1 cellular context compared by ENCODE assay signal in the genomic region with DNA sequence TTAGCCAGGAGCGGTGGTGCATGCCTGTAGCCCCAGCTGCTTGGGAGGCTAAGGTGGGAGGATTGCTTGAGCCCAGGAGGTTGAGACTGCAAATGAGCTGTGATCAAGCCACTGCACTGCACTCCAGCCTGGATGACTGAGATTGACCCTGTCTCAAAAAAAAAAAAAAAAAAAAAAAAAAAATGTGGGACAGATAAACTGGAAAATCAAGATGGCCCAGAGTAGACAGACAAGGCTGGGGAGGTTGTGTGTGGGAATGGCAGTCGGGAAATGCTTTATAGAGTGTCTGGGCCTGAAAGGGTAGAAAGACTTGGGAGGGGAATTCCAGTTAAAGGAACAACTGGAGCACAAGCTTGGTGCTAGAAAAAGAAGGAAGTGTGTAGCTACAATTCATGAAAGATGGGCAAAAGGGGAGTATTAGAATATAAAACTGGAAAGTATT.
TF ChIP-seq lines count a peak whose summit lies in the region.

No MANE protein-coding gene starts in this region.

TF ChIP-seq in K562, 482 proteins besides CTCF, POLR2A, EP300 and RAD21:
- 0 out of 4 replicates have a peak, but pooled peaks of 1 of the 2 experiments have one; percentile 14 for TF ChIP-seq TBL1XR1 (IDR thresholded peaks at IDR 0.05; ENCODE audit: low read length in 2 of 2)
- TF ChIP-seq ZNF23 (CRISPR knock-in tag; IDR thresholded peaks at IDR 0.05), result no peak
- TF ChIP-seq, protein P1, sequence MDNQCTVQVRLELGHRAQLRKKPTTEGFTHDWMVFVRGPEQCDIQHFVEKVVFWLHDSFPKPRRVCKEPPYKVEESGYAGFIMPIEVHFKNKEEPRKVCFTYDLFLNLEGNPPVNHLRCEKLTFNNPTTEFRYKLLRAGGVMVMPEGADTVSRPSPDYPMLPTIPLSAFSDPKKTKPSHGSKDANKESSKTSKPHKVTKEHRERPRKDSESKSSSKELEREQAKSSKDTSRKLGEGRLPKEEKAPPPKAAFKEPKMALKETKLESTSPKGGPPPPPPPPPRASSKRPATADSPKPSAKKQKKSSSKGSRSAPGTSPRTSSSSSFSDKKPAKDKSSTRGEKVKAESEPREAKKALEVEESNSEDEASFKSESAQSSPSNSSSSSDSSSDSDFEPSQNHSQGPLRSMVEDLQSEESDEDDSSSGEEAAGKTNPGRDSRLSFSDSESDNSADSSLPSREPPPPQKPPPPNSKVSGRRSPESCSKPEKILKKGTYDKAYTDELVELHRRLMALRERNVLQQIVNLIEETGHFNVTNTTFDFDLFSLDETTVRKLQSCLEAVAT (IDR thresholded peaks at IDR 0.05), result peak; percentile 10 to 55; a peak in 2 of 4 replicates
- TF ChIP-seq TAL1 (IDR thresholded peaks at IDR 0.05), result no peak
- TF ChIP-seq SIN3A (IDR thresholded peaks at IDR 0.05; ENCODE audit: borderline replicate concordance in 2 of 2, control insufficient read depth in 1 of 2, low read depth in 2 of 2, low read length in 2 of 2), result 0 out of 4 replicates have a peak, but pooled peaks of 1 of the 2 experiments have one; percentile 14
- TF ChIP-seq PTTG1 (tag; IDR thresholded peaks at IDR 0.05; ENCODE audit: low read depth), result no peak
- no peak for TF ChIP-seq KDM2B (CRISPR knock-in tag; IDR thresholded peaks at IDR 0.05)
- TF ChIP-seq ZNF384 (IDR thresholded peaks at IDR 0.05; ENCODE audit: low read depth, low read length), result peak; percentile 64
- no peak for TF ChIP-seq CC2D1A (IDR thresholded peaks at IDR 0.05)
- TF ChIP-seq, protein P2, sequence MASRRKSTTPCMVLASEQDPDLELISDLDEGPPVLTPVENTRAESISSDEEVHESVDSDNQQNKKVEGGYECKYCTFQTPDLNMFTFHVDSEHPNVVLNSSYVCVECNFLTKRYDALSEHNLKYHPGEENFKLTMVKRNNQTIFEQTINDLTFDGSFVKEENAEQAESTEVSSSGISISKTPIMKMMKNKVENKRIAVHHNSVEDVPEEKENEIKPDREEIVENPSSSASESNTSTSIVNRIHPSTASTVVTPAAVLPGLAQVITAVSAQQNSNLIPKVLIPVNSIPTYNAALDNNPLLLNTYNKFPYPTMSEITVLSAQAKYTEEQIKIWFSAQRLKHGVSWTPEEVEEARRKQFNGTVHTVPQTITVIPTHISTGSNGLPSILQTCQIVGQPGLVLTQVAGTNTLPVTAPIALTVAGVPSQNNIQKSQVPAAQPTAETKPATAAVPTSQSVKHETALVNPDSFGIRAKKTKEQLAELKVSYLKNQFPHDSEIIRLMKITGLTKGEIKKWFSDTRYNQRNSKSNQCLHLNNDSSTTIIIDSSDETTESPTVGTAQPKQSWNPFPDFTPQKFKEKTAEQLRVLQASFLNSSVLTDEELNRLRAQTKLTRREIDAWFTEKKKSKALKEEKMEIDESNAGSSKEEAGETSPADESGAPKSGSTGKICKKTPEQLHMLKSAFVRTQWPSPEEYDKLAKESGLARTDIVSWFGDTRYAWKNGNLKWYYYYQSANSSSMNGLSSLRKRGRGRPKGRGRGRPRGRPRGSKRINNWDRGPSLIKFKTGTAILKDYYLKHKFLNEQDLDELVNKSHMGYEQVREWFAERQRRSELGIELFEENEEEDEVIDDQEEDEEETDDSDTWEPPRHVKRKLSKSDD (conservative IDR thresholded peaks at IDR 0.05; ENCODE audit: low read length), result no peak
- TF ChIP-seq, protein P3, sequence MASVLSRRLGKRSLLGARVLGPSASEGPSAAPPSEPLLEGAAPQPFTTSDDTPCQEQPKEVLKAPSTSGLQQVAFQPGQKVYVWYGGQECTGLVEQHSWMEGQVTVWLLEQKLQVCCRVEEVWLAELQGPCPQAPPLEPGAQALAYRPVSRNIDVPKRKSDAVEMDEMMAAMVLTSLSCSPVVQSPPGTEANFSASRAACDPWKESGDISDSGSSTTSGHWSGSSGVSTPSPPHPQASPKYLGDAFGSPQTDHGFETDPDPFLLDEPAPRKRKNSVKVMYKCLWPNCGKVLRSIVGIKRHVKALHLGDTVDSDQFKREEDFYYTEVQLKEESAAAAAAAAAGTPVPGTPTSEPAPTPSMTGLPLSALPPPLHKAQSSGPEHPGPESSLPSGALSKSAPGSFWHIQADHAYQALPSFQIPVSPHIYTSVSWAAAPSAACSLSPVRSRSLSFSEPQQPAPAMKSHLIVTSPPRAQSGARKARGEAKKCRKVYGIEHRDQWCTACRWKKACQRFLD (CRISPR knock-in tag; IDR thresholded peaks at IDR 0.05), result 0 out of 2 replicates have a peak, but pooled peaks have one; percentile 23
- TF ChIP-seq LEF1 (IDR thresholded peaks at IDR 0.05), result no peak
- no peak for TF ChIP-seq ZNF140 (CRISPR knock-in tag; IDR thresholded peaks at IDR 0.05)
- TF ChIP-seq ESRRB (CRISPR knock-in tag; IDR thresholded peaks at IDR 0.05; ENCODE audit: borderline replicate concordance), result no peak
- no peak for TF ChIP-seq POLR2B (IDR thresholded peaks at IDR 0.05; ENCODE audit: low read depth, partially characterized antibody)
- TF ChIP-seq, protein P4, sequence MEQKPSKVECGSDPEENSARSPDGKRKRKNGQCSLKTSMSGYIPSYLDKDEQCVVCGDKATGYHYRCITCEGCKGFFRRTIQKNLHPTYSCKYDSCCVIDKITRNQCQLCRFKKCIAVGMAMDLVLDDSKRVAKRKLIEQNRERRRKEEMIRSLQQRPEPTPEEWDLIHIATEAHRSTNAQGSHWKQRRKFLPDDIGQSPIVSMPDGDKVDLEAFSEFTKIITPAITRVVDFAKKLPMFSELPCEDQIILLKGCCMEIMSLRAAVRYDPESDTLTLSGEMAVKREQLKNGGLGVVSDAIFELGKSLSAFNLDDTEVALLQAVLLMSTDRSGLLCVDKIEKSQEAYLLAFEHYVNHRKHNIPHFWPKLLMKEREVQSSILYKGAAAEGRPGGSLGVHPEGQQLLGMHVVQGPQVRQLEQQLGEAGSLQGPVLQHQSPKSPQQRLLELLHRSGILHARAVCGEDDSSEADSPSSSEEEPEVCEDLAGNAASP (IDR thresholded peaks at IDR 0.05), result no peak
- no peak for TF ChIP-seq ZNF324 (CRISPR knock-in tag; IDR thresholded peaks at IDR 0.05)
- TF ChIP-seq, protein P5, sequence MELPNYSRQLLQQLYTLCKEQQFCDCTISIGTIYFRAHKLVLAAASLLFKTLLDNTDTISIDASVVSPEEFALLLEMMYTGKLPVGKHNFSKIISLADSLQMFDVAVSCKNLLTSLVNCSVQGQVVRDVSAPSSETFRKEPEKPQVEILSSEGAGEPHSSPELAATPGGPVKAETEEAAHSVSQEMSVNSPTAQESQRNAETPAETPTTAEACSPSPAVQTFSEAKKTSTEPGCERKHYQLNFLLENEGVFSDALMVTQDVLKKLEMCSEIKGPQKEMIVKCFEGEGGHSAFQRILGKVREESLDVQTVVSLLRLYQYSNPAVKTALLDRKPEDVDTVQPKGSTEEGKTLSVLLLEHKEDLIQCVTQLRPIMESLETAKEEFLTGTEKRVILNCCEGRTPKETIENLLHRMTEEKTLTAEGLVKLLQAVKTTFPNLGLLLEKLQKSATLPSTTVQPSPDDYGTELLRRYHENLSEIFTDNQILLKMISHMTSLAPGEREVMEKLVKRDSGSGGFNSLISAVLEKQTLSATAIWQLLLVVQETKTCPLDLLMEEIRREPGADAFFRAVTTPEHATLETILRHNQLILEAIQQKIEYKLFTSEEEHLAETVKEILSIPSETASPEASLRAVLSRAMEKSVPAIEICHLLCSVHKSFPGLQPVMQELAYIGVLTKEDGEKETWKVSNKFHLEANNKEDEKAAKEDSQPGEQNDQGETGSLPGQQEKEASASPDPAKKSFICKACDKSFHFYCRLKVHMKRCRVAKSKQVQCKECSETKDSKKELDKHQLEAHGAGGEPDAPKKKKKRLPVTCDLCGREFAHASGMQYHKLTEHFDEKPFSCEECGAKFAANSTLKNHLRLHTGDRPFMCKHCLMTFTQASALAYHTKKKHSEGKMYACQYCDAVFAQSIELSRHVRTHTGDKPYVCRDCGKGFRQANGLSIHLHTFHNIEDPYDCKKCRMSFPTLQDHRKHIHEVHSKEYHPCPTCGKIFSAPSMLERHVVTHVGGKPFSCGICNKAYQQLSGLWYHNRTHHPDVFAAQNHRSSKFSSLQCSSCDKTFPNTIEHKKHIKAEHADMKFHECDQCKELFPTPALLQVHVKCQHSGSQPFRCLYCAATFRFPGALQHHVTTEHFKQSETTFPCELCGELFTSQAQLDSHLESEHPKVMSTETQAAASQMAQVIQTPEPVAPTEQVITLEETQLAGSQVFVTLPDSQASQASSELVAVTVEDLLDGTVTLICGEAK (IDR thresholded peaks at IDR 0.05), result peak; percentile 9; the same call in 1 of the 2 replicates
- TF ChIP-seq, protein P5 (CRISPR knock-in tag; IDR thresholded peaks at IDR 0.05), result no peak
- TF ChIP-seq SPI1 (IDR thresholded peaks at IDR 0.05; ENCODE audit: borderline replicate concordance, low read depth, low read length), result peak; percentile 80
- no peak for TF ChIP-seq FOXJ3 (CRISPR knock-in tag; IDR thresholded peaks at IDR 0.05)
- TF ChIP-seq CREB1 (IDR thresholded peaks at IDR 0.05), result no peak
- TF ChIP-seq CREB1 (CRISPR knock-in tag; IDR thresholded peaks at IDR 0.05), result no peak
TF ChIP-seq in K562: peak in this region for 7.
